In genomic region chr19:16853066-16853465, GRCh38 we compare ENCODE assay signal across 9 cellular contexts. TPM values are rescaled to one million over a fixed set of nuclear protein-coding genes. Genes with fewer than 3 reads are reported as not detected.
"Had no signal": no experiment of that assay in that cellular context is flagged by ENCODE, and none has a peak within 500 bp of the region (broad histone marks: within the 10 kb centered on the region; RNA-seq: fewer than 3 reads in every experiment).

No MANE protein-coding gene starts in this region.

- H3K27ac ChIP-seq: GM23248 had no signal

- H3K4me3 ChIP-seq: GM23248, GM23338, HAP-1 had no signal

- H3K4me2 ChIP-seq: GM23338 had no signal

- H3K4me1 ChIP-seq: HAP-1 had no signal

- DNase-seq: GM23248, GOT3, H7, H9, HCEC 1CT, HFFc6 had no signal

- H3K9me3 ChIP-seq: HAP-1 had no signal

- H2AFZ ChIP-seq: GM23248, GM23338 had no signal

- H3K9ac ChIP-seq: GM23248 had no signal

RNA-seq across cellular contexts. Expression of gene F2RL3, which starts 35.7 kb away (rescaled TPM):
- total RNA-seq: GM23248, GM23338, H1, H7, H9, HFFc6 had no signal
- polyA plus RNA-seq: GM23248, GM23338, H1 had no signal
